Comparison of ENCODE assay signal across 14 cellular contexts in the genomic region with DNA sequence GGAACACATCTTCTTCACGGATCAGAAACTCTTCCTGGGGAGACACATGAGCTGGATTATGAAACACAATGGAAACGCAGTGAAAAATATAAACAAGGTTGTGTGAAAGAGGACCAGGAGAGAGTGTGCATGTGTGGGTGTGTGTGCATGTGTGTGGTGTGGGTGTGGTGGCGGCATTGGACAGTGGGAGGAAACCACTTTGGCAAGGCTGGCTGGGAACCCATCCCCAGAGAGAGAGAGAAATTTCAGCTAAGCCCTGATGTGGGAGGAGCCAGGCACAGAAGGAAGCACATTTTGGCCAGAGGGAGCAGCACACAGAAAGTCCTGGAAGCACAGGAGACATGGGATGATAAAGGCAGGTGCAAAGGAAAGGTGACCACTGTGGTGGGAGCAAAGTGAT.
"Had no signal": no experiment of that assay in that cellular context is flagged by ENCODE, and none has a peak within 500 bp of the region (broad histone marks: within the 10 kb centered on the region; RNA-seq: fewer than 3 reads in every experiment).

No MANE protein-coding gene starts in this region.

- DNase-seq: activated CD8-positive, alpha-beta memory T cell treated with anti-CD3 and anti-CD28 coated beads, Interleukin-2, amount 10 ng/mL, durations not matched to agents 7 days and 5 days; activated effector memory CD4-positive, alpha-beta T cell treated with anti-CD3 and anti-CD28 coated beads, Interleukin-2, amount 50 U/mL, for 16 hours; activated T-cell treated with anti-CD3 and anti-CD28 coated beads, Interleukin-2, amount 50 U/mL, for 4 hours; amniotic stem cell; body of pancreas; ovary; stimulated activated CD4-positive, alpha-beta T cell treated with anti-CD3 and anti-CD28 coated beads, Interleukin-15, amount 100 ng/mL, for 24 hours; stimulated activated CD4-positive, alpha-beta T cell treated with anti-CD3 and anti-CD28 coated beads, Interleukin-4, amount 100 ng/mL, for 24 hours; stomach; T-helper 2 cell had no signal

- H3K9me3 ChIP-seq: body of pancreas, ovary, stomach, thoracic aorta had no signal

- H3K4me3 ChIP-seq: body of pancreas, ovary, stomach, thoracic aorta had no signal

- H3K27me3 ChIP-seq: body of pancreas, ovary, stomach had no signal

- H3K36me3 ChIP-seq: ovary, stomach, thoracic aorta had no signal

- ATAC-seq: activated CD4-positive, CD25-positive, alpha-beta regulatory T cell treated with anti-CD3 and anti-CD28 coated beads, Interleukin-2, amount 50 U/mL, for 24 hours; activated CD8-positive, alpha-beta memory T cell treated with anti-CD3 and anti-CD28 coated beads, Interleukin-2, amount 10 ng/mL, durations not matched to agents 7 days and 5 days; activated naive CD4-positive, alpha-beta T cell treated with anti-CD3 and anti-CD28 coated beads, Interleukin-2, amount 50 U/mL, for 72 hours; activated T-cell treated with anti-CD3 and anti-CD28 coated beads, Interleukin-2, amount 50 U/mL, for 4 hours; body of pancreas; left lobe of liver had no signal

- H3K4me1 ChIP-seq: body of pancreas, stomach had no signal

- H3K27ac ChIP-seq: body of pancreas, ovary, stomach, thoracic aorta had no signal
